Comparison of ENCODE assay signal across 14 cellular contexts in genomic region chr2:19851116-19851515, GRCh38. TPM values are rescaled to one million over a fixed set of nuclear protein-coding genes. Genes with fewer than 3 reads are reported as not detected.
DNase-seq lines count a peak whose midpoint lies in the region; ATAC-seq and TF ChIP-seq lines count a peak whose summit lies in the region.
"Had no signal": no experiment of that assay in that cellular context is flagged by ENCODE, and none has a peak within 500 bp of the region (broad histone marks: within the 10 kb centered on the region; RNA-seq: fewer than 3 reads in every experiment).

No MANE protein-coding gene starts in this region.

- CTCF ChIA-PET in HEK293T (lab: Yijun Ruan, JAX), result no interaction called here

- H3K27ac Mint-ChIP-seq in stimulated activated naive CD8-positive, alpha-beta T cell treated with anti-CD3 and anti-CD28 coated beads, Interleukin-15, amount 100 ng/mL, for 72 hours, result no peak overlapping the region
- no peak overlapping the region for H3K27ac Mint-ChIP-seq in activated naive CD4-positive, alpha-beta T cell treated with anti-CD3 and anti-CD28 coated beads, Interleukin-2, amount 50 U/mL, for 72 hours
- H3K27ac Mint-ChIP-seq: activated naive CD8-positive, alpha-beta T cell treated with anti-CD3 and anti-CD28 coated beads for 36 hours had no signal

- DNase-seq in AG09319 (ENCODE audit: extremely low read depth, low read depth) (no peak), HEK293T (ENCODE audit: extremely low spot score) (peak; percentile 31), astrocyte of the spinal cord (ENCODE audit: low read depth, low spot score) (no peak), kidney tubule cell (ENCODE audit: low spot score) (peak; percentile 30)
- DNase-seq in stimulated activated CD4-positive, alpha-beta T cell treated with anti-CD3 and anti-CD28 coated beads, Interleukin-2, amount 100 ng/mL, for 24 hours, result no peak
- no peak for DNase-seq in stimulated activated naive CD8-positive, alpha-beta T cell treated with anti-CD3 and anti-CD28 coated beads, Interleukin-15, amount 100 ng/mL, for 72 hours
- no peak for DNase-seq in activated naive CD4-positive, alpha-beta T cell treated with anti-CD3 and anti-CD28 coated beads, Interleukin-2, amount 50 U/mL, for 72 hours (ENCODE audit: low spot score in 2 of 2)
- DNase-seq: activated CD4-positive, alpha-beta T cell treated with anti-CD3 and anti-CD28 coated beads, Interleukin-2, amount 50 U/mL, for 48 hours; activated naive CD8-positive, alpha-beta T cell treated with anti-CD3 and anti-CD28 coated beads for 36 hours; CD4-positive, alpha-beta memory T cell; NCI-H524 had no signal

- in situ Hi-C loops in astrocyte of the spinal cord (cut with HindIII; ENCODE audit: low sequenced_read_pairs), result no loop called here

- no peaks in the 10 kb centered on the region for H3K9me3 Mint-ChIP-seq in stimulated activated naive CD8-positive, alpha-beta T cell treated with anti-CD3 and anti-CD28 coated beads, Interleukin-15, amount 100 ng/mL, for 72 hours
- H3K9me3 Mint-ChIP-seq in activated naive CD4-positive, alpha-beta T cell treated with anti-CD3 and anti-CD28 coated beads, Interleukin-2, amount 50 U/mL, for 72 hours, result no peaks in the 10 kb centered on the region

- TF ChIP-seq CTCF in AG09319 (IDR thresholded peaks at IDR 0.05; ENCODE audit: low read depth, low read length), result peak; percentile 9; the same call in 1 of the 2 replicates
- TF ChIP-seq CTCF in astrocyte of the spinal cord (IDR thresholded peaks at IDR 0.05; ENCODE audit: low read depth, low read length), result peak; percentile 42

- H3K4me3 ChIP-seq in astrocyte of the spinal cord (ENCODE audit: low read depth, low read length), result no peak overlapping the region
- H3K4me3 ChIP-seq: right atrium auricular region, upper lobe of left lung had no signal

- POLR2A ChIA-PET in HEK293T (lab: Yijun Ruan, JAX), result no interaction called here

- no peaks in the 10 kb centered on the region for H3K4me1 Mint-ChIP-seq in stimulated activated naive CD8-positive, alpha-beta T cell treated with anti-CD3 and anti-CD28 coated beads, Interleukin-15, amount 100 ng/mL, for 72 hours
- H3K4me1 Mint-ChIP-seq: activated naive CD8-positive, alpha-beta T cell treated with anti-CD3 and anti-CD28 coated beads for 36 hours; CD4-positive, alpha-beta memory T cell had no signal

- no peaks in the 10 kb centered on the region for H3K27me3 Mint-ChIP-seq in stimulated activated naive CD8-positive, alpha-beta T cell treated with anti-CD3 and anti-CD28 coated beads, Interleukin-15, amount 100 ng/mL, for 72 hours

- H3K36me3 Mint-ChIP-seq in activated naive CD4-positive, alpha-beta T cell treated with anti-CD3 and anti-CD28 coated beads, Interleukin-2, amount 50 U/mL, for 72 hours, result no peaks in the 10 kb centered on the region
- H3K36me3 Mint-ChIP-seq: activated naive CD8-positive, alpha-beta T cell treated with anti-CD3 and anti-CD28 coated beads for 36 hours; CD4-positive, alpha-beta memory T cell had no signal

- no peak overlapping the region for H3K4me3 Mint-ChIP-seq in stimulated activated naive CD8-positive, alpha-beta T cell treated with anti-CD3 and anti-CD28 coated beads, Interleukin-15, amount 100 ng/mL, for 72 hours
- H3K4me3 Mint-ChIP-seq: activated naive CD8-positive, alpha-beta T cell treated with anti-CD3 and anti-CD28 coated beads for 36 hours; CD4-positive, alpha-beta memory T cell had no signal

- no peak for ATAC-seq in stimulated activated naive CD8-positive, alpha-beta T cell treated with anti-CD3 and anti-CD28 coated beads, Interleukin-15, amount 100 ng/mL, for 72 hours
- ATAC-seq in GM19328 (IDR thresholded peaks at IDR 0.05; ENCODE audit: unreplicated experiment), result no peak
- no peak for ATAC-seq in activated naive CD4-positive, alpha-beta T cell treated with anti-CD3 and anti-CD28 coated beads, Interleukin-2, amount 50 U/mL, for 72 hours

TF ChIP-seq in HEK293T, 16 proteins besides CTCF, POLR2A, EP300 and RAD21:
- TF ChIP-seq SP1 (IDR thresholded peaks at IDR 0.05), result no peak
- no peak for TF ChIP-seq BHLHE40 (IDR thresholded peaks at IDR 0.05; ENCODE audit: borderline replicate concordance)
- TF ChIP-seq LEF1 (IDR thresholded peaks at IDR 0.05; ENCODE audit: borderline replicate concordance), result no peak
TF ChIP-seq in HEK293T: peak in this region for 0.

RNA-seq across cellular contexts. Expression of gene TTC32, which starts 50.7 kb away (rescaled TPM):
- 10 to 100 TPM; 16.1 to 18.9 TPM for total RNA-seq in activated naive CD4-positive, alpha-beta T cell treated with anti-CD3 and anti-CD28 coated beads, Interleukin-2, amount 50 U/mL, for 72 hours

Comparison
In these comparisons a context has a peak if more than half of its experiments do, and no peak if none do; other contexts are left out.
1. DNase-seq: peak in HEK293T (single experiment) and kidney tubule cell (single experiment); none in AG09319 (single experiment), astrocyte of the spinal cord (single experiment), stimulated activated CD4-positive, alpha-beta T cell treated with anti-CD3 and anti-CD28 coated beads, Interleukin-2, amount 100 ng/mL, for 24 hours (0 of 2), stimulated activated naive CD8-positive, alpha-beta T cell treated with anti-CD3 and anti-CD28 coated beads, Interleukin-15, amount 100 ng/mL, for 72 hours (0 of 2) and activated naive CD4-positive, alpha-beta T cell treated with anti-CD3 and anti-CD28 coated beads, Interleukin-2, amount 50 U/mL, for 72 hours (0 of 2).